1 cellular context compared by ENCODE assay signal in the genomic region with DNA sequence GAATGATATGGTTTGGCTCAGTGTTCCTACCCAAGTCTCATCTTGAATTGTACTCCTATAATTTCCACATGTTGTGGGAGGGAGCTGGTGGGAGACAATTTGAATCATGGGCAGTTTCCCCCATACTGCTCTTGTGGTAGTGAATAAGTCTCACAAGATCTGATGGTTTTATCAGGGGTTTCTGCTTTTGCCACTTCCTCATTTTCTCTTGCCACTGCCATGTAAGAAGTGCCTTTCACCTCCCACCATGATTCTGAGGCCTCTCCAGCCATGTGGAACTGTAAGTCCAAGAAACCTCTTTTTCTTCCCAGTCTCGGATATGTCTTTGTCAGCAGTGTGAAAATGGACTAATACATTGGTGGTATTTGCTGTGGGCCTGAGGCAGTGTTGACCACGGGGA.
TF ChIP-seq lines count a peak whose summit lies in the region.

No MANE protein-coding gene starts in this region.

TF ChIP-seq in K562, 482 proteins besides CTCF, POLR2A, EP300 and RAD21:
- peak; percentile 52 for TF ChIP-seq ZFP36 (IDR thresholded peaks at IDR 0.05; ENCODE audit: low read depth, low read length, partially characterized antibody)
- TF ChIP-seq ZNF766 (CRISPR knock-in tag; conservative IDR thresholded peaks at IDR 0.05) = peak; percentile 85
- peak; percentile 75 for TF ChIP-seq SPI1 (IDR thresholded peaks at IDR 0.05; ENCODE audit: borderline replicate concordance, low read depth, low read length)
TF ChIP-seq in K562: peak in this region for 3; not testable (repeated sequence) for 479.
